1 cellular context compared by ENCODE assay signal in the genomic region with DNA sequence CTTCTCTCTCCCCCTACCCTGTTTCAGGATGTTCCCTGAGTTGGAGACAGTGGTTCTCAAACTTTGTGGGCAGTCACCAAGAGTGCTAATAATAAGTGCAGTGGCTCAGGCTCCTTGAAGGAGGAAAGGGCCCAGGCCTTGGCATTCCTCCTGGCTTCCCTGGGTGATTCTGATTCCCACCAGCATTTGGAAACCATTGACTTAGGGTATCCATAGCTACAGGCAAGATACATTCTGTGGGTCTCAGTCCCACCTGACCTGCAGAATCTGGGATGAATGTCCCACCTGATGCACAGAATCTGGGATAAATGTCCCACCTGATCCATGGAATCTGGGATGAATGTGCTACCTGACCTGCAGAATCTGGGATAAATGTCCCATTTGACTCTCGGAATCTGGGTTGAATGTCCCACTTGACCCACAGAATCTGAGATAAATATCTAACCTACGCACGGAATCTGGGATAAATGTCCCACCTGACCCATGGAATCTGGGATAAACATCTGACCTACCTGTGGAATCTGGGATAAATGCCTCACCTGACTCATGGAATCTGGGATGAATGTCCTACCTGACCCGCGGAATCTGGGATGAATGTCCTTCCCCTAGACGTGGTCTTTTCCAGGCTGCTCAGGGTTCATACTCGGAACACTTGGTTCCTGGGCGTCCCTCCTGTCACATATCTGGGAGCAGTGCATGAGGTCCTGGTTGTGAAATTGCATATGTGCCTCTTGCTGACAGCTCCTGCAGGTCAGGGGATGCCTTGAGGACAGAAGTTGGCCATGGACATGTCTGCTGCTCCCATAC.
TF ChIP-seq lines count a peak whose summit lies in the region.

No MANE protein-coding gene starts in this region.

TF ChIP-seq in HepG2, 621 proteins besides CTCF, POLR2A, EP300 and RAD21 (continued from another document):
- TF ChIP-seq, protein P1, sequence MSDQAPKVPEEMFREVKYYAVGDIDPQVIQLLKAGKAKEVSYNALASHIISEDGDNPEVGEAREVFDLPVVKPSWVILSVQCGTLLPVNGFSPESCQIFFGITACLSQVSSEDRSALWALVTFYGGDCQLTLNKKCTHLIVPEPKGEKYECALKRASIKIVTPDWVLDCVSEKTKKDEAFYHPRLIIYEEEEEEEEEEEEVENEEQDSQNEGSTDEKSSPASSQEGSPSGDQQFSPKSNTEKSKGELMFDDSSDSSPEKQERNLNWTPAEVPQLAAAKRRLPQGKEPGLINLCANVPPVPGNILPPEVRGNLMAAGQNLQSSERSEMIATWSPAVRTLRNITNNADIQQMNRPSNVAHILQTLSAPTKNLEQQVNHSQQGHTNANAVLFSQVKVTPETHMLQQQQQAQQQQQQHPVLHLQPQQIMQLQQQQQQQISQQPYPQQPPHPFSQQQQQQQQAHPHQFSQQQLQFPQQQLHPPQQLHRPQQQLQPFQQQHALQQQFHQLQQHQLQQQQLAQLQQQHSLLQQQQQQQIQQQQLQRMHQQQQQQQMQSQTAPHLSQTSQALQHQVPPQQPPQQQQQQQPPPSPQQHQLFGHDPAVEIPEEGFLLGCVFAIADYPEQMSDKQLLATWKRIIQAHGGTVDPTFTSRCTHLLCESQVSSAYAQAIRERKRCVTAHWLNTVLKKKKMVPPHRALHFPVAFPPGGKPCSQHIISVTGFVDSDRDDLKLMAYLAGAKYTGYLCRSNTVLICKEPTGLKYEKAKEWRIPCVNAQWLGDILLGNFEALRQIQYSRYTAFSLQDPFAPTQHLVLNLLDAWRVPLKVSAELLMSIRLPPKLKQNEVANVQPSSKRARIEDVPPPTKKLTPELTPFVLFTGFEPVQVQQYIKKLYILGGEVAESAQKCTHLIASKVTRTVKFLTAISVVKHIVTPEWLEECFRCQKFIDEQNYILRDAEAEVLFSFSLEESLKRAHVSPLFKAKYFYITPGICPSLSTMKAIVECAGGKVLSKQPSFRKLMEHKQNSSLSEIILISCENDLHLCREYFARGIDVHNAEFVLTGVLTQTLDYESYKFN (CRISPR knock-in tag; conservative IDR thresholded peaks at IDR 0.05) = no peak
